18 cellular contexts compared by ENCODE assay signal in the genomic region with DNA sequence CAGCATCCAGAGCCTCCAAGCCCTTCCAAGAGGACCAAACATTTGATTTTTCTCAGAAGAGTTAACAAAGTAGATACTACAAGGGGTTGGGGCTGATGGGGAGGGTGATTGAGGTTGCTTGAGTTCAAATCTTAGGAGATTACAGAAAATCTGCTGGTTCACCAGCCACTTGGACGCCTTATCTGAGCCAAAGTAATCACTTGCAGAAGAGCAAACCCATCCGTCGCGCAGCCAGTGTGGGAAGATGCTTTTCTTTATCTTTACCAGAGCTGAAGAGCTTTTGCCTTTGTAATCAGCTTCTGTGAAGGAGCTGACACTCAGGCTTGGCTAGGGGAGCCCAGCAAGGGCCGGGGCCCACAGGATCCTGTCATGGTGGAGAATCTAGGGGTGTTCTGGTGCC.
DNase-seq lines count a peak whose midpoint lies in the region; TF ChIP-seq lines count a peak whose summit lies in the region.
"Had no signal": no experiment of that assay in that cellular context is flagged by ENCODE, and none has a peak within 500 bp of the region (broad histone marks: within the 10 kb centered on the region; RNA-seq: fewer than 3 reads in every experiment).

No MANE protein-coding gene starts in this region.

- H3K9me3 ChIP-seq in spleen (peaks cover 0 to 4% (median under 1%) of the 10 kb centered on the region in 8 donors), endodermal cell (ENCODE audit: control insufficient read depth, low read length) (no peaks in the 10 kb centered on the region)
- H3K9me3 ChIP-seq: BLaER1 had no signal

- H3K4me1 Mint-ChIP-seq in endodermal cell = peaks cover 34% of the 10 kb centered on the region
- H3K4me1 Mint-ChIP-seq: CD14-positive monocyte; CD4-positive, alpha-beta memory T cell had no signal

- no peak for TF ChIP-seq POLR2A in spleen (IDR thresholded peaks at IDR 0.05)

- H3K27ac ChIP-seq in spleen = peak overlapping the region in 6 of 8 donors; percentile 30 to 61 (median 48)
- no peak overlapping the region for H3K27ac ChIP-seq in endodermal cell (ENCODE audit: low read depth, low read length)
- no peak overlapping the region for H3K27ac ChIP-seq in brain microvascular endothelial cell
- H3K27ac ChIP-seq: BLaER1 had no signal

- H3K27ac Mint-ChIP-seq in endodermal cell = no peak overlapping the region
- H3K27ac Mint-ChIP-seq: CD14-positive monocyte; CD4-positive, alpha-beta memory T cell; HFFc6 had no signal

- WGBS in spleen, 5 donors = 46 to 87% (median 79%) methylated on average over 5 of the region's 5 CpGs
- 89 to 98% methylated on average over 5 of the region's 5 CpGs for WGBS in endodermal cell (ENCODE audit: insufficient coverage in 1 of 2, insufficient read length in 1 of 2), 2 experiments

- H3K9me3 Mint-ChIP-seq in endodermal cell = no peaks in the 10 kb centered on the region
- H3K9me3 Mint-ChIP-seq: HFFc6 had no signal

- intact Hi-C loops in spleen (cut with DNase I; ENCODE audit: low total_unique reads) = no loop called here

- H3K27me3 ChIP-seq in spleen (replicated peaks in 1 of 7) (no peaks in the 10 kb centered on the region), endodermal cell (ENCODE audit: control insufficient read depth, insufficient read depth, low read length, poor library complexity, severe bottlenecking) (peaks cover 39% of the 10 kb centered on the region), brain microvascular endothelial cell (replicated peaks) (no peaks in the 10 kb centered on the region)
- H3K27me3 ChIP-seq: BLaER1 had no signal

- in situ Hi-C loops in brain microvascular endothelial cell (cut with HindIII; ENCODE audit: low pct_ligation_motif_present, low sequenced_read_pairs) = no loop called here

- H3K4me1 ChIP-seq in spleen (no peaks in the 10 kb centered on the region), endodermal cell (ENCODE audit: control insufficient read depth, insufficient read depth, low read length) (peaks cover 2% of the 10 kb centered on the region)
- H3K4me1 ChIP-seq: BLaER1 had no signal

- no peak overlapping the region for H3K4me3 Mint-ChIP-seq in endodermal cell
- H3K4me3 Mint-ChIP-seq: CD14-positive monocyte; CD4-positive, alpha-beta memory T cell; HFFc6 had no signal

- peak; percentile 22 for DNase-seq in ELF-1 (ENCODE audit: low read depth, low spot score)
- DNase-seq in OCI-M1 (lab: John Stamatoyannopoulos, UW) = peak; percentile 29
- peak; percentile 3 for DNase-seq in fibroblast of villous mesenchyme (ENCODE audit: low read depth)
- no peak for DNase-seq in spleen
- no peak for DNase-seq in endodermal cell
- DNase-seq in NK-92 (lab: John Stamatoyannopoulos, UW; ENCODE audit: unreplicated experiment) = no peak
- no peak for DNase-seq in brain microvascular endothelial cell
- no peak for DNase-seq in amniotic stem cell (lab: John Stamatoyannopoulos, UW)
- DNase-seq: 8988T; CD4-positive, alpha-beta memory T cell; DMS153; DMS79; GOT3; H7; HFFc6 had no signal

- no peaks in the 10 kb centered on the region for H3K36me3 ChIP-seq in spleen
- no peaks in the 10 kb centered on the region for H3K36me3 ChIP-seq in endodermal cell (ENCODE audit: control insufficient read depth, insufficient read depth, low read length)
- no peaks in the 10 kb centered on the region for H3K36me3 ChIP-seq in brain microvascular endothelial cell (replicated peaks)
- H3K36me3 ChIP-seq: BLaER1 had no signal

- no peak overlapping the region for H3K9ac ChIP-seq in endodermal cell (ENCODE audit: extremely low read depth, low read length, poor library complexity, severe bottlenecking)
- H3K9ac ChIP-seq: BLaER1 had no signal

- no peak for TF ChIP-seq CTCF in fibroblast of villous mesenchyme (IDR thresholded peaks at IDR 0.05; ENCODE audit: insufficient read depth, low read depth, low read length)
- TF ChIP-seq CTCF in spleen (IDR thresholded peaks at IDR 0.05 in 8 of 11, conservative IDR thresholded peaks at IDR 0.05 in 3 of 11) = no peak
- TF ChIP-seq CTCF in endodermal cell (conservative IDR thresholded peaks at IDR 0.05) = no peak
- no peak for TF ChIP-seq CTCF in brain microvascular endothelial cell (IDR thresholded peaks at IDR 0.05; ENCODE audit: low read depth, low read length, missing control alignments)

- H3K4me3 ChIP-seq in fibroblast of villous mesenchyme (ENCODE audit: low read depth, low read length) (no peak overlapping the region), spleen (no peak overlapping the region), endodermal cell (ENCODE audit: low read length) (no peak overlapping the region), brain microvascular endothelial cell (ENCODE audit: low read depth, low read length) (no peak overlapping the region)
- H3K4me3 ChIP-seq: BLaER1, GM12878 had no signal

- H3K36me3 Mint-ChIP-seq in endodermal cell (ENCODE audit: low read depth) = no peaks in the 10 kb centered on the region
- H3K36me3 Mint-ChIP-seq: CD14-positive monocyte; CD4-positive, alpha-beta memory T cell had no signal

- H3K27me3 Mint-ChIP-seq in endodermal cell (ENCODE audit: insufficient read depth) = peaks cover 60% of the 10 kb centered on the region

Comparison
In these comparisons a context has a peak if more than half of its experiments do, and no peak if none do; other contexts are left out.
1. DNase-seq: peak in ELF-1 (single experiment), OCI-M1 (single experiment) and fibroblast of villous mesenchyme (single experiment); none in spleen (single experiment), endodermal cell (single experiment), NK-92 (single experiment), brain microvascular endothelial cell (single experiment) and amniotic stem cell (single experiment).
2. H3K27ac ChIP-seq: peak in spleen (6 of 8); none in endodermal cell (single experiment) and brain microvascular endothelial cell (single experiment).